23 cellular contexts compared by ENCODE assay signal in genomic region chr16:57352636-57353047, GRCh38. TPM values are rescaled to one million over a fixed set of nuclear protein-coding genes. Genes with fewer than 3 reads are reported as not detected.
DNase-seq lines count a peak whose midpoint lies in the region; ATAC-seq, FAIRE-seq and TF ChIP-seq lines count a peak whose summit lies in the region.
"Had no signal": no experiment of that assay in that cellular context is flagged by ENCODE, and none has a peak within 500 bp of the region (broad histone marks: within the 10 kb centered on the region; RNA-seq: fewer than 3 reads in every experiment).

No MANE protein-coding gene starts in this region.

- H3K4me3 Mint-ChIP-seq in Calu3 (ENCODE audit: low read depth, unreplicated experiment): no peak overlapping the region
- H3K4me3 Mint-ChIP-seq: CD8-positive, alpha-beta memory T cell; GM23338 had no signal

- H3K36me3 ChIP-seq in kidney (ENCODE audit: control insufficient read depth in 1 of 2, insufficient read depth in 2 of 2, low read length in 2 of 2): no peaks in the 10 kb centered on the region
- no peaks in the 10 kb centered on the region for H3K36me3 ChIP-seq in stomach
- H3K36me3 ChIP-seq: Peyer's patch had no signal

- ATAC-seq in GM18868 (IDR thresholded peaks at IDR 0.05; ENCODE audit: unreplicated experiment) (peak; percentile 36), GM21367 (IDR thresholded peaks at IDR 0.05; ENCODE audit: unreplicated experiment) (no peak)
- ATAC-seq: GM23338 had no signal

- H3K27me3 Mint-ChIP-seq in Calu3 (ENCODE audit: unreplicated experiment): peaks cover 28% of the 10 kb centered on the region

- no peak for TF ChIP-seq POLR2A in stomach (IDR thresholded peaks at IDR 0.05)

- H3K36me3 Mint-ChIP-seq in Calu3 (ENCODE audit: insufficient read depth, unreplicated experiment): peaks cover 2% of the 10 kb centered on the region
- H3K36me3 Mint-ChIP-seq: CD8-positive, alpha-beta memory T cell; IgD-negative memory B cell had no signal

- TF ChIP-seq CTCF in kidney (IDR thresholded peaks at IDR 0.05; ENCODE audit: borderline replicate concordance, extremely low read depth, insufficient read depth): no peak
- TF ChIP-seq CTCF in stomach (IDR thresholded peaks at IDR 0.05): no peak
- no peak for TF ChIP-seq CTCF in Calu3 (IDR thresholded peaks at IDR 0.05; ENCODE audit: unreplicated experiment)

- peaks cover 0 to 28% (median 0%) of the 10 kb centered on the region in 3 donors for H3K27me3 ChIP-seq in stomach
- H3K27me3 ChIP-seq: Peyer's patch had no signal

- no peaks in the 10 kb centered on the region for H3K9me3 Mint-ChIP-seq in Calu3 (ENCODE audit: low read depth, unreplicated experiment)
- H3K9me3 Mint-ChIP-seq: GM23338, IgD-negative memory B cell had no signal

- intact Hi-C loops in kidney (cut with DNase I) (no loop called here), stomach (cut with DNase I; ENCODE audit: low total_unique reads) (no loop called here), Calu3 (cut with micrococcal nuclease; ENCODE audit: unreplicated experiment) (no loop called here)

- H3K27ac ChIP-seq in kidney (ENCODE audit: low read depth in 2 of 2, low read length in 2 of 2) (no peak overlapping the region), stomach (no peak overlapping the region)
- H3K27ac ChIP-seq: Peyer's patch had no signal

- DNase-seq in activated CD8-positive, alpha-beta memory T cell treated with anti-CD3 and anti-CD28 coated beads, Interleukin-2, amount 50 U/mL, for 48 hours: peak; percentile 28
- no peak for DNase-seq in activated CD8-positive, alpha-beta memory T cell treated with anti-CD3 and anti-CD28 coated beads, Interleukin-2, amount 50 U/mL, for 4 hours
- DNase-seq in kidney (peak; percentile 66), stomach (peak; percentile 20), Calu3 (no peak)
- DNase-seq: 8988T; C1 segment of cervical spinal cord; CD8-positive, alpha-beta memory T cell; HCEC 1CT; NCI-H1105 treated with DMSO at 0.1 percent for 48 hours; NCI-H2029 treated with DMSO at 0.1 percent for 48 hours; NCI-H226; NCI-H510A treated with DMSO at 0.1 percent for 48 hours; NCI-H748 treated with DMSO at 0.1 percent for 48 hours; Peyer's patch had no signal

- TF ChIP-seq EP300 in stomach (IDR thresholded peaks at IDR 0.05): no peak

- no TSS peak for BruUV-seq in Calu3 (replicated peaks; lab: Mats Ljungman, UMichigan)

- 63 to 75% (median 68%) methylated on average over 5 to 6 of the region's 6 CpGs for WGBS in stomach, 5 donors

- H3K4me1 ChIP-seq in kidney (ENCODE audit: control insufficient read depth in 1 of 2, insufficient read depth in 1 of 2, low read depth in 1 of 2, low read length in 2 of 2) (no peaks in the 10 kb centered on the region), stomach (no peaks in the 10 kb centered on the region)

- H3K4me1 Mint-ChIP-seq in Calu3 (ENCODE audit: low read depth, unreplicated experiment): peaks cover 2% of the 10 kb centered on the region
- H3K4me1 Mint-ChIP-seq: GM23338 had no signal

- no peaks in the 10 kb centered on the region for H3K9me3 ChIP-seq in kidney (ENCODE audit: control insufficient read depth in 1 of 2, low read length in 2 of 2)
- no peaks in the 10 kb centered on the region for H3K9me3 ChIP-seq in stomach
- H3K9me3 ChIP-seq: Peyer's patch had no signal

- H3K4me3 ChIP-seq in kidney (ENCODE audit: low read length in 2 of 2) (no peak overlapping the region), stomach (no peak overlapping the region)
- H3K4me3 ChIP-seq: GM23338, Peyer's patch had no signal

- CTCF ChIA-PET in Calu3 (lab: Charles Lee): no interaction called here

- no peak for FAIRE-seq in kidney (lab: Jason Lieb, UNC)
- FAIRE-seq: G401.6 had no signal

- no peak overlapping the region for H3K9ac ChIP-seq in kidney (ENCODE audit: low read length in 2 of 2)

- H3K27ac Mint-ChIP-seq in Calu3 (ENCODE audit: unreplicated experiment): no peak overlapping the region
- H3K27ac Mint-ChIP-seq: CD8-positive, alpha-beta memory T cell; GM23338; IgD-negative memory B cell had no signal

RNA-seq across cellular contexts. Expression of gene CCL22, which starts 5.9 kb away (rescaled TPM):
- total RNA-seq in kidney: 1.3 TPM
- polyA plus RNA-seq in kidney (ENCODE audit: insufficient read depth, low read depth, low replicate concordance): not detected
- total RNA-seq in stomach: under 1 TPM in 1 of 5 donors, not detected in 4; 0.37 TPM
- under 1 TPM; 0.12 to 0.45 (median 0.15) TPM for polyA plus RNA-seq in stomach
- total RNA-seq in Calu3 (2022): 2.6 and 4.5 TPM in 2 replicates
- total RNA-seq: Daoy, GM23338, OCI-LY7, SK-MEL-5 had no signal
- polyA plus RNA-seq: CD8-positive, alpha-beta memory T cell had no signal

RNA-seq across cellular contexts. Expression of gene CX3CL1, which starts 19.6 kb away (rescaled TPM):
- 46.4 TPM for total RNA-seq in kidney
- 39.1 TPM for polyA plus RNA-seq in kidney (ENCODE audit: insufficient read depth, low read depth, low replicate concordance)
- total RNA-seq in stomach: 10 to 100 TPM in 1 of 5 donors, 1 to 10 TPM in 2, not detected in 2; 1.3 to 43.8 (median 7.1) TPM
- polyA plus RNA-seq in stomach: 10 to 100 TPM in 1 of 3 donors, 1 to 10 TPM in 2; 3.2 to 11.5 (median 6.4) TPM
- 17.6 and 41.4 TPM in 2 replicates for total RNA-seq in Calu3 (2022)
- total RNA-seq: CD8-positive, alpha-beta memory T cell; OCI-LY7 had no signal
- polyA plus RNA-seq: CD8-positive, alpha-beta memory T cell; IgD-negative memory B cell had no signal

RNA-seq across cellular contexts. Expression of gene CCL17, which starts 51.9 kb away (rescaled TPM):
- total RNA-seq in kidney (1.5 TPM), stomach (not detected), Calu3 (2022) (not detected in 2 replicates)
- polyA plus RNA-seq in kidney (ENCODE audit: insufficient read depth, low read depth, low replicate concordance) (not detected), stomach (1 to 10 TPM in 1 of 3 donors, not detected in 2; 3.9 TPM)
- total RNA-seq: Daoy, GM23338, OCI-LY7, Peyer's patch had no signal
- polyA plus RNA-seq: CD8-positive, alpha-beta memory T cell; GM23338; IgD-negative memory B cell had no signal

Comparison
In these comparisons a context has a peak if more than half of its experiments do, and no peak if none do; other contexts are left out.
1. DNase-seq: peak in activated CD8-positive, alpha-beta memory T cell treated with anti-CD3 and anti-CD28 coated beads, Interleukin-2, amount 50 U/mL, for 48 hours (single experiment), kidney (single experiment) and stomach (single experiment); none in activated CD8-positive, alpha-beta memory T cell treated with anti-CD3 and anti-CD28 coated beads, Interleukin-2, amount 50 U/mL, for 4 hours (single experiment) and Calu3 (single experiment).